Comparison of ENCODE assay signal across 2 cellular contexts in the genomic region with DNA sequence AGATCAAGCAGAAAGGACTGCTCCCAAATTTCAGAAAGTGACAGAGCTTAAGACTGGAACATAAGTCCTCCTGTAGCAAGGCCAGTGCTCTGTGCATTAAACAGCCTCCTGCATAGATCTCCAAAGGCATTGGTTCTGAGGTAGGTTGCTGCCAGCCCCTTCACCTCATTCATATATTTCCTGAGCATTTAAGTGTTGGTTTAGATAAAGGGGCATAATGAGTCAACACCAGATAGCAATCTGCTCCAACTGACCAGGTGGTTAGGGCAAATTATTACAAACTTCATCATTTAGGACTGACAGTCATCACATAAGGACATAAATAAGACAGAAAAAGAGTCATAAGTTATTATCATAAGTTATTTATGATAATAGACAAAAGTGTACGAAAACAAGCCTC.
TF ChIP-seq lines count a peak whose summit lies in the region.

No MANE protein-coding gene starts in this region.

TF ChIP-seq in HEK293, 187 proteins besides CTCF, POLR2A, EP300 and RAD21:
- TF ChIP-seq ZNF157 (tag by site-specific recombination; IDR thresholded peaks at IDR 0.05) = no peak
- 0 out of 2 replicates have a peak, but pooled peaks have one; percentile 10 for TF ChIP-seq ZNF10 (tag by site-specific recombination; IDR thresholded peaks at IDR 0.05)
- TF ChIP-seq KLF1 (tag by site-specific recombination; IDR thresholded peaks at IDR 0.05) = no peak
- TF ChIP-seq, protein P1, sequence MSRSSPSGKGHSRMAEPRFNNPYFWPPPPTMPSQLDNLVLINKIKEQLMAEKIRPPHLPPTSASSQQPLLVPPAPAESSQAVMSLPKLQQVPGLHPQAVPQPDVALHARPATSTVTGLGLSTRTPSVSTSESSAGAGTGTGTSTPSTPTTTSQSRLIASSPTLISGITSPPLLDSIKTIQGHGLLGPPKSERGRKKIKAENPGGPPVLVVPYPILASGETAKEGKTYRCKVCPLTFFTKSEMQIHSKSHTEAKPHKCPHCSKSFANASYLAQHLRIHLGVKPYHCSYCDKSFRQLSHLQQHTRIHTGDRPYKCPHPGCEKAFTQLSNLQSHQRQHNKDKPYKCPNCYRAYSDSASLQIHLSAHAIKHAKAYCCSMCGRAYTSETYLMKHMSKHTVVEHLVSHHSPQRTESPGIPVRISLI (tag by site-specific recombination; IDR thresholded peaks at IDR 0.05) = no peak
- TF ChIP-seq OSR2 (tag by site-specific recombination; IDR thresholded peaks at IDR 0.05) = 0 out of 2 replicates have a peak, but pooled peaks have one; percentile 11

TF ChIP-seq in endothelial cell of umbilical vein, 7 proteins besides CTCF, POLR2A, EP300 and RAD21:
- TF ChIP-seq POLR2AphosphoS5 (IDR thresholded peaks at IDR 0.05; ENCODE audit: insufficient read depth, low read depth, low read length) = peak; percentile 53
- no peak for TF ChIP-seq EZH2 (IDR thresholded peaks at IDR 0.05; ENCODE audit: borderline replicate concordance, low read depth, low read length, severe bottlenecking)
- TF ChIP-seq GATA2 (IDR thresholded peaks at IDR 0.05; ENCODE audit: insufficient read depth, insufficient read length, low read depth, low read length) = peak; percentile 99
- TF ChIP-seq FOS (IDR thresholded peaks at IDR 0.05; ENCODE audit: borderline replicate concordance, insufficient read depth, low read length) = peak; percentile 66
- TF ChIP-seq, protein P2, sequence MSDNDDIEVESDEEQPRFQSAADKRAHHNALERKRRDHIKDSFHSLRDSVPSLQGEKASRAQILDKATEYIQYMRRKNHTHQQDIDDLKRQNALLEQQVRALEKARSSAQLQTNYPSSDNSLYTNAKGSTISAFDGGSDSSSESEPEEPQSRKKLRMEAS (IDR thresholded peaks at IDR 0.05; ENCODE audit: insufficient read depth, insufficient read length) = no peak
- peak; percentile 65 for TF ChIP-seq JUN (IDR thresholded peaks at IDR 0.05; ENCODE audit: borderline replicate concordance, insufficient read depth, insufficient read length, low read depth)
